ENCODE assay signal across 10 cellular contexts in genomic region chr5:111734013-111734412, GRCh38. TPM values are rescaled to one million over a fixed set of nuclear protein-coding genes. Genes with fewer than 3 reads are reported as not detected.
DNase-seq lines count a peak whose midpoint lies in the region; ATAC-seq and TF ChIP-seq lines count a peak whose summit lies in the region.
"Had no signal": no experiment of that assay in that cellular context is flagged by ENCODE, and none has a peak within 500 bp of the region (broad histone marks: within the 10 kb centered on the region; RNA-seq: fewer than 3 reads in every experiment).

No MANE protein-coding gene starts in this region.

- H3K27me3 ChIP-seq in iPS-18a (ENCODE audit: control insufficient read depth, insufficient read depth, low read length), result no peaks in the 10 kb centered on the region

- no peak overlapping the region for H3K27ac Mint-ChIP-seq in activated CD8-positive, alpha-beta T cell treated with anti-CD3 and anti-CD28 coated beads for 36 hours
- H3K27ac Mint-ChIP-seq in activated CD8-positive, alpha-beta T cell treated with anti-CD3 and anti-CD28 coated beads, Interleukin-2, amount 10 ng/mL, durations not matched to agents 7 days and 5 days, result no peak overlapping the region
- no peak overlapping the region for H3K27ac Mint-ChIP-seq in stimulated activated naive CD8-positive, alpha-beta T cell treated with anti-CD3 and anti-CD28 coated beads, Interleukin-15, amount 100 ng/mL, for 72 hours
- no peak overlapping the region for H3K27ac Mint-ChIP-seq in stimulated activated naive B cell treated with anti-CD40 and anti-IgM and Interleukin-4, amounts not matched to agents 10 μg/mL and 1 μg/mL and 100 μg/mL, for 72 hours
- H3K27ac Mint-ChIP-seq: IgD-negative memory B cell had no signal

- H3K9me3 Mint-ChIP-seq in activated CD8-positive, alpha-beta T cell treated with anti-CD3 and anti-CD28 coated beads for 36 hours, result no peaks in the 10 kb centered on the region
- no peaks in the 10 kb centered on the region for H3K9me3 Mint-ChIP-seq in activated CD8-positive, alpha-beta T cell treated with anti-CD3 and anti-CD28 coated beads, Interleukin-2, amount 10 ng/mL, durations not matched to agents 7 days and 5 days (ENCODE audit: insufficient read depth)
- H3K9me3 Mint-ChIP-seq in stimulated activated naive CD8-positive, alpha-beta T cell treated with anti-CD3 and anti-CD28 coated beads, Interleukin-15, amount 100 ng/mL, for 72 hours, result no peaks in the 10 kb centered on the region
- no peaks in the 10 kb centered on the region for H3K9me3 Mint-ChIP-seq in stimulated activated naive B cell treated with anti-CD40 and anti-IgM and Interleukin-4, amounts not matched to agents 10 μg/mL and 1 μg/mL and 100 μg/mL, for 72 hours
- H3K9me3 Mint-ChIP-seq: IgD-negative memory B cell, neural crest cell had no signal

- H3K9ac ChIP-seq in iPS-18a (ENCODE audit: low read length), result no peak overlapping the region

- intact Hi-C loops in activated CD8-positive, alpha-beta T cell treated with anti-CD3 and anti-CD28 coated beads for 36 hours (cut with micrococcal nuclease), result no loop called here

- peaks cover 20% of the 10 kb centered on the region for H3K4me1 Mint-ChIP-seq in activated CD8-positive, alpha-beta T cell treated with anti-CD3 and anti-CD28 coated beads for 36 hours (ENCODE audit: low read depth)
- H3K4me1 Mint-ChIP-seq in activated CD8-positive, alpha-beta T cell treated with anti-CD3 and anti-CD28 coated beads, Interleukin-2, amount 10 ng/mL, durations not matched to agents 7 days and 5 days (ENCODE audit: low read depth), result peaks cover 24% of the 10 kb centered on the region
- peaks cover 41% of the 10 kb centered on the region for H3K4me1 Mint-ChIP-seq in stimulated activated naive CD8-positive, alpha-beta T cell treated with anti-CD3 and anti-CD28 coated beads, Interleukin-15, amount 100 ng/mL, for 72 hours
- H3K4me1 Mint-ChIP-seq in stimulated activated naive B cell treated with anti-CD40 and anti-IgM and Interleukin-4, amounts not matched to agents 10 μg/mL and 1 μg/mL and 100 μg/mL, for 72 hours, result peaks cover 1 to 8% of the 10 kb centered on the region in 2 donors
- H3K4me1 Mint-ChIP-seq: IgD-negative memory B cell had no signal

- no peaks in the 10 kb centered on the region for H3K27me3 Mint-ChIP-seq in activated CD8-positive, alpha-beta T cell treated with anti-CD3 and anti-CD28 coated beads for 36 hours
- H3K27me3 Mint-ChIP-seq in activated CD8-positive, alpha-beta T cell treated with anti-CD3 and anti-CD28 coated beads, Interleukin-2, amount 10 ng/mL, durations not matched to agents 7 days and 5 days (ENCODE audit: low read depth), result no peaks in the 10 kb centered on the region
- H3K27me3 Mint-ChIP-seq in stimulated activated naive CD8-positive, alpha-beta T cell treated with anti-CD3 and anti-CD28 coated beads, Interleukin-15, amount 100 ng/mL, for 72 hours, result no peaks in the 10 kb centered on the region
- no peaks in the 10 kb centered on the region for H3K27me3 Mint-ChIP-seq in stimulated activated naive B cell treated with anti-CD40 and anti-IgM and Interleukin-4, amounts not matched to agents 10 μg/mL and 1 μg/mL and 100 μg/mL, for 72 hours
- H3K27me3 Mint-ChIP-seq: IgD-negative memory B cell had no signal

- POLR2A ChIA-PET in activated CD8-positive, alpha-beta T cell treated with anti-CD3 and anti-CD28 coated beads for 36 hours (lab: Charles Lee), result no interaction called here
- POLR2A ChIA-PET in activated CD8-positive, alpha-beta T cell treated with anti-CD3 and anti-CD28 coated beads, Interleukin-2, amount 10 ng/mL, durations not matched to agents 7 days and 5 days (lab: Charles Lee), result no interaction called here

- H3K4me3 Mint-ChIP-seq in activated CD8-positive, alpha-beta T cell treated with anti-CD3 and anti-CD28 coated beads for 36 hours, result no peak overlapping the region
- H3K4me3 Mint-ChIP-seq in activated CD8-positive, alpha-beta T cell treated with anti-CD3 and anti-CD28 coated beads, Interleukin-2, amount 10 ng/mL, durations not matched to agents 7 days and 5 days, result no peak overlapping the region
- H3K4me3 Mint-ChIP-seq in stimulated activated naive CD8-positive, alpha-beta T cell treated with anti-CD3 and anti-CD28 coated beads, Interleukin-15, amount 100 ng/mL, for 72 hours, result no peak overlapping the region
- H3K4me3 Mint-ChIP-seq in stimulated activated naive B cell treated with anti-CD40 and anti-IgM and Interleukin-4, amounts not matched to agents 10 μg/mL and 1 μg/mL and 100 μg/mL, for 72 hours, result no peak overlapping the region
- H3K4me3 Mint-ChIP-seq: IgD-negative memory B cell, neural crest cell had no signal

- H3K36me3 ChIP-seq in iPS-18a (ENCODE audit: control insufficient read depth, low read depth, low read length), result peaks cover 53% of the 10 kb centered on the region

- H3K9me3 ChIP-seq in iPS-18a (ENCODE audit: control insufficient read depth, low read depth, low read length), result no peaks in the 10 kb centered on the region

- ATAC-seq in activated CD8-positive, alpha-beta T cell treated with anti-CD3 and anti-CD28 coated beads for 36 hours, result peak; percentile 63
- no peak for ATAC-seq in activated CD8-positive, alpha-beta T cell treated with anti-CD3 and anti-CD28 coated beads, Interleukin-2, amount 10 ng/mL, durations not matched to agents 7 days and 5 days
- peak; percentile 89 for ATAC-seq in stimulated activated naive CD8-positive, alpha-beta T cell treated with anti-CD3 and anti-CD28 coated beads, Interleukin-15, amount 100 ng/mL, for 72 hours
- no peak for ATAC-seq in stimulated activated naive B cell treated with anti-CD40 and anti-IgM and Interleukin-4, amounts not matched to agents 10 μg/mL and 1 μg/mL and 100 μg/mL, for 72 hours (replicated peaks)

- H3K27ac ChIP-seq in iPS-18a (ENCODE audit: low read length), result peak overlapping the region; percentile 10

- H3K4me3 ChIP-seq in astrocyte of the spinal cord (ENCODE audit: low read depth, low read length), result no peak overlapping the region
- H3K4me3 ChIP-seq in iPS-18a (ENCODE audit: low read length), result no peak overlapping the region

- in situ Hi-C loops in astrocyte of the spinal cord (cut with HindIII; ENCODE audit: low sequenced_read_pairs), result no loop called here

- H3K36me3 Mint-ChIP-seq in activated CD8-positive, alpha-beta T cell treated with anti-CD3 and anti-CD28 coated beads for 36 hours (ENCODE audit: low read depth), result peaks cover 13% of the 10 kb centered on the region
- H3K36me3 Mint-ChIP-seq in activated CD8-positive, alpha-beta T cell treated with anti-CD3 and anti-CD28 coated beads, Interleukin-2, amount 10 ng/mL, durations not matched to agents 7 days and 5 days (ENCODE audit: low read depth), result peaks cover 24% of the 10 kb centered on the region
- H3K36me3 Mint-ChIP-seq in stimulated activated naive B cell treated with anti-CD40 and anti-IgM and Interleukin-4, amounts not matched to agents 10 μg/mL and 1 μg/mL and 100 μg/mL, for 72 hours, result peaks cover 3 to 4% of the 10 kb centered on the region in 2 donors
- H3K36me3 Mint-ChIP-seq: IgD-negative memory B cell had no signal

- peaks cover 18% of the 10 kb centered on the region for H3K4me1 ChIP-seq in iPS-18a (ENCODE audit: control insufficient read depth, low read depth, low read length)

- CTCF ChIA-PET in activated CD8-positive, alpha-beta T cell treated with anti-CD3 and anti-CD28 coated beads for 36 hours (lab: Charles Lee), result interaction anchor here (1.0 kb wide), 1 partner anchor 21 kb away, joined by 4 read pairs; no protein-coding TSS in a partner anchor
- CTCF ChIA-PET in activated CD8-positive, alpha-beta T cell treated with anti-CD3 and anti-CD28 coated beads, Interleukin-2, amount 10 ng/mL, durations not matched to agents 7 days and 5 days (lab: Charles Lee), result no interaction called here

- peak; percentile 53 for DNase-seq in activated CD8-positive, alpha-beta T cell treated with anti-CD3 and anti-CD28 coated beads for 36 hours
- no peak for DNase-seq in activated CD8-positive, alpha-beta T cell treated with anti-CD3 and anti-CD28 coated beads, Interleukin-2, amount 10 ng/mL, durations not matched to agents 7 days and 5 days
- DNase-seq in astrocyte of the spinal cord (ENCODE audit: low read depth, low spot score), result peak; percentile 73
- peak in 1 of 2 donors; percentile 32 for DNase-seq in stimulated activated naive CD8-positive, alpha-beta T cell treated with anti-CD3 and anti-CD28 coated beads, Interleukin-15, amount 100 ng/mL, for 72 hours
- no peak for DNase-seq in NCI-H2171 (lab: John Stamatoyannopoulos, UW)
- DNase-seq in NCI-H526 (lab: John Stamatoyannopoulos, UW), result no peak
- DNase-seq in stimulated activated naive B cell treated with anti-CD40 and anti-IgM and Interleukin-4, amounts not matched to agents 10 μg/mL and 1 μg/mL and 100 μg/mL, for 72 hours, result no peak

- TF ChIP-seq CTCF in activated CD8-positive, alpha-beta T cell treated with anti-CD3 and anti-CD28 coated beads for 36 hours (IDR thresholded peaks at IDR 0.05), result no peak
- TF ChIP-seq CTCF in astrocyte of the spinal cord (IDR thresholded peaks at IDR 0.05; ENCODE audit: low read depth, low read length), result no peak

RNA-seq across cellular contexts. Expression of gene NREP, which starts 23.0 kb away (rescaled TPM):
- 10 to 100 TPM; 21.7 to 22.6 TPM for total RNA-seq in activated CD8-positive, alpha-beta T cell treated with anti-CD3 and anti-CD28 coated beads for 36 hours
- 10 to 100 TPM; 18.6 to 19.7 TPM for total RNA-seq in activated CD8-positive, alpha-beta T cell treated with anti-CD3 and anti-CD28 coated beads, Interleukin-2, amount 10 ng/mL, durations not matched to agents 7 days and 5 days

Comparison
In these comparisons a context has a peak if more than half of its experiments do, and no peak if none do; other contexts are left out.
1. ATAC-seq: peak in activated CD8-positive, alpha-beta T cell treated with anti-CD3 and anti-CD28 coated beads for 36 hours (single experiment) and stimulated activated naive CD8-positive, alpha-beta T cell treated with anti-CD3 and anti-CD28 coated beads, Interleukin-15, amount 100 ng/mL, for 72 hours (single experiment); none in activated CD8-positive, alpha-beta T cell treated with anti-CD3 and anti-CD28 coated beads, Interleukin-2, amount 10 ng/mL, durations not matched to agents 7 days and 5 days (single experiment) and stimulated activated naive B cell treated with anti-CD40 and anti-IgM and Interleukin-4, amounts not matched to agents 10 μg/mL and 1 μg/mL and 100 μg/mL, for 72 hours (0 of 2).
2. DNase-seq: peak in activated CD8-positive, alpha-beta T cell treated with anti-CD3 and anti-CD28 coated beads for 36 hours (single experiment) and astrocyte of the spinal cord (single experiment); none in activated CD8-positive, alpha-beta T cell treated with anti-CD3 and anti-CD28 coated beads, Interleukin-2, amount 10 ng/mL, durations not matched to agents 7 days and 5 days (single experiment), NCI-H2171 (single experiment), NCI-H526 (0 of 2) and stimulated activated naive B cell treated with anti-CD40 and anti-IgM and Interleukin-4, amounts not matched to agents 10 μg/mL and 1 μg/mL and 100 μg/mL, for 72 hours (single experiment).